ENCODE assay signal across 19 cellular contexts in the genomic region with DNA sequence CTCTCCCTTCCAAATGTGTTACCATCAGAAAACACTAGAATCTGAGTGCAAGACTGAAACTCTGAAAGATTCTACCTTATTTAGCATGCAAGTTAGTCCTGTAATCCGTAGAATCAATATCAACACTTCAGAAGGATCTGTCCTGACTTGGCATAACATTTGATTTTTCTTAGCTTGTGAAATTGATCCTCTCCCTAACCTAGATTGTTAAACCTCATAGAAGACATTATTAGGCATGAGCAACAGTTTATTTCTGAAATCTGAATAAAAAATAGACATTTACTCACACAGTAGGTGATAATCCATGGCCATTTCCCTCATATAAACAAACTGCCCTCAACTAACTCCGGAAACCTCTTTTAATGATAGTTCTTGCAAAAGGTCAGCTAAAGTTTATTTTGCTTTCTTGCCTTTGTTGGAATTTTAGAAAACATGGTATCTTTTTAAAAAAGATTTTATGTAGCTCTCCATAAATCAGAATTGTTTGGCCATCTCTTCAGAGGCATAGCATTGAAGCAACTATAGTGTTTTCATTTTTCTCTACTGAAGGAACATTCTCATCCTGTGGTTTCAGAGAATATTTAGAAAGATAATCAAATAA. TPM values are rescaled to one million over a fixed set of nuclear protein-coding genes. Genes with fewer than 3 reads are reported as not detected.
DNase-seq lines count a peak whose midpoint lies in the region; ATAC-seq and TF ChIP-seq lines count a peak whose summit lies in the region.
"Had no signal": no experiment of that assay in that cellular context is flagged by ENCODE, and none has a peak within 500 bp of the region (broad histone marks: within the 10 kb centered on the region; RNA-seq: fewer than 3 reads in every experiment).

No MANE protein-coding gene starts in this region.

- peaks cover 62% of the 10 kb centered on the region for H3K4me1 Mint-ChIP-seq in HFFc6 (ENCODE audit: low read depth)
- no peaks in the 10 kb centered on the region for H3K4me1 Mint-ChIP-seq in activated T-helper 1 cell treated with anti-CD3 and anti-CD28 coated beads, Interleukin-12 subunit alpha, Interleukin-12 subunit beta, Interleukin-2, Interleukin-4 antibody, amounts not matched to agents 30 ng/mL and 10 ng/mL and 1 ng/mL, durations not matched to agents 14 hours and 24 hours and 36 hours (ENCODE audit: low read depth)
- H3K4me1 Mint-ChIP-seq: natural killer cell had no signal

- H3K4me1 ChIP-seq in ACC112 (ENCODE audit: control insufficient read depth, insufficient read depth, low read length, unreplicated experiment) (peaks cover 49% of the 10 kb centered on the region), endocrine pancreas (ENCODE audit: control insufficient read depth, insufficient read depth, low read length) (peaks cover 7% of the 10 kb centered on the region), osteoblast (ENCODE audit: insufficient read depth, low read length) (peaks cover 60% of the 10 kb centered on the region), upper lobe of left lung (peaks cover 0 to 12% (median 2%) of the 10 kb centered on the region in 4 donors)

- WGBS in upper lobe of left lung, 2 donors: 51 to 57% methylated on average over 2 of the region's 2 CpGs

- DNase-seq in HFFc6: peak; percentile 9
- no peak for DNase-seq in osteoblast (ENCODE audit: insufficient read length, low spot score, missing footprints)
- DNase-seq in activated T-cell treated with anti-CD3 and anti-CD28 coated beads, Interleukin-2, amount 50 U/mL, for 48 hours: no peak
- no peak for DNase-seq in upper lobe of left lung
- no peak for DNase-seq in activated T-helper 1 cell treated with anti-CD3 and anti-CD28 coated beads, Interleukin-12 subunit alpha, Interleukin-12 subunit beta, Interleukin-2, Interleukin-4 antibody, amounts not matched to agents 30 ng/mL and 10 ng/mL and 1 ng/mL, durations not matched to agents 14 hours and 24 hours and 36 hours (ENCODE audit: low spot score)
- DNase-seq: activated gamma-delta T cell treated with Interleukin-2 at 50 U/mL for 16 hours; AML-193; DMS 273 treated with DMSO at 0.1 percent for 48 hours; endodermal cell; Karpas-422; natural killer cell; NCI-H1436 treated with DMSO at 0.1 percent for 48 hours; OCI-M1; stimulated activated CD4-positive, alpha-beta T cell treated with anti-CD3 and anti-CD28 coated beads, Interleukin-4, amount 100 ng/mL, for 4 hours; SW 1271; WERI-Rb-1 had no signal

- H2AFZ ChIP-seq in ACC112 (ENCODE audit: low read length, unreplicated experiment) (peak overlapping the region; percentile 75), osteoblast (ENCODE audit: low read length) (no peak overlapping the region)

- H3K9me3 Mint-ChIP-seq in HFFc6: no peaks in the 10 kb centered on the region
- no peaks in the 10 kb centered on the region for H3K9me3 Mint-ChIP-seq in activated T-helper 1 cell treated with anti-CD3 and anti-CD28 coated beads, Interleukin-12 subunit alpha, Interleukin-12 subunit beta, Interleukin-2, Interleukin-4 antibody, amounts not matched to agents 30 ng/mL and 10 ng/mL and 1 ng/mL, durations not matched to agents 14 hours and 24 hours and 36 hours

- H3K4me3 ChIP-seq in ACC112 (ENCODE audit: low read depth, low read length) (peak overlapping the region; percentile 65), endocrine pancreas (ENCODE audit: control insufficient read depth, insufficient read depth, low read length) (peak overlapping the region; percentile 83), osteoblast (ENCODE audit: insufficient read depth, low read length) (peak overlapping the region; percentile 46), upper lobe of left lung (no peak overlapping the region)

- peak overlapping the region; percentile 66; the same call in 1 of the 2 replicates for H3K4me3 Mint-ChIP-seq in HFFc6
- no peak overlapping the region for H3K4me3 Mint-ChIP-seq in activated T-helper 1 cell treated with anti-CD3 and anti-CD28 coated beads, Interleukin-12 subunit alpha, Interleukin-12 subunit beta, Interleukin-2, Interleukin-4 antibody, amounts not matched to agents 30 ng/mL and 10 ng/mL and 1 ng/mL, durations not matched to agents 14 hours and 24 hours and 36 hours
- H3K4me3 Mint-ChIP-seq: endodermal cell, natural killer cell had no signal

- H3K27ac Mint-ChIP-seq in HFFc6: peak overlapping the region; percentile 23
- no peak overlapping the region for H3K27ac Mint-ChIP-seq in activated T-helper 1 cell treated with anti-CD3 and anti-CD28 coated beads, Interleukin-12 subunit alpha, Interleukin-12 subunit beta, Interleukin-2, Interleukin-4 antibody, amounts not matched to agents 30 ng/mL and 10 ng/mL and 1 ng/mL, durations not matched to agents 14 hours and 24 hours and 36 hours
- H3K27ac Mint-ChIP-seq: endodermal cell, natural killer cell had no signal

- no peak for TF ChIP-seq EP300 in upper lobe of left lung (IDR thresholded peaks at IDR 0.05)

- no peak overlapping the region for H3K9ac ChIP-seq in endocrine pancreas (ENCODE audit: control insufficient read depth, insufficient read depth, low read length)

- H3K36me3 Mint-ChIP-seq in HFFc6 (ENCODE audit: low read depth): no peaks in the 10 kb centered on the region
- H3K36me3 Mint-ChIP-seq in activated T-helper 1 cell treated with anti-CD3 and anti-CD28 coated beads, Interleukin-12 subunit alpha, Interleukin-12 subunit beta, Interleukin-2, Interleukin-4 antibody, amounts not matched to agents 30 ng/mL and 10 ng/mL and 1 ng/mL, durations not matched to agents 14 hours and 24 hours and 36 hours (ENCODE audit: low read depth): no peaks in the 10 kb centered on the region
- H3K36me3 Mint-ChIP-seq: natural killer cell had no signal

- H3K27me3 ChIP-seq in ACC112 (ENCODE audit: insufficient read depth, low read length): no peaks in the 10 kb centered on the region
- no peaks in the 10 kb centered on the region for H3K27me3 ChIP-seq in endocrine pancreas (ENCODE audit: control insufficient read depth, insufficient read depth, low read length)
- H3K27me3 ChIP-seq in osteoblast (ENCODE audit: insufficient read depth, low read length): no peaks in the 10 kb centered on the region
- H3K27me3 ChIP-seq in upper lobe of left lung: no peaks in the 10 kb centered on the region

- H3K4me2 ChIP-seq in osteoblast (ENCODE audit: insufficient read depth, low read length): peak overlapping the region; percentile 76

- no peak for TF ChIP-seq POLR2A in upper lobe of left lung (IDR thresholded peaks at IDR 0.05)

- H3K36me3 ChIP-seq in ACC112 (ENCODE audit: insufficient read depth, low read length) (no peaks in the 10 kb centered on the region), endocrine pancreas (ENCODE audit: control insufficient read depth, insufficient read depth, low read length) (no peaks in the 10 kb centered on the region), osteoblast (ENCODE audit: insufficient read depth, low read length) (no peaks in the 10 kb centered on the region), upper lobe of left lung (no peaks in the 10 kb centered on the region)
- H3K36me3 ChIP-seq: WERI-Rb-1 had no signal

- no peak for TF ChIP-seq CTCF in HFFc6 (IDR thresholded peaks at IDR 0.05)
- no peak for TF ChIP-seq CTCF in osteoblast (IDR thresholded peaks at IDR 0.05; ENCODE audit: extremely low read depth, low read depth, low read length)
- TF ChIP-seq CTCF in upper lobe of left lung (IDR thresholded peaks at IDR 0.05): no peak

- intact Hi-C loops in activated T-helper 1 cell treated with anti-CD3 and anti-CD28 coated beads, Interleukin-12 subunit alpha, Interleukin-12 subunit beta, Interleukin-2, Interleukin-4 antibody, amounts not matched to agents 30 ng/mL and 10 ng/mL and 1 ng/mL, durations not matched to agents 14 hours and 24 hours and 36 hours (cut with micrococcal nuclease): no loop called here

- peak overlapping the region; percentile 92 for H3K27ac ChIP-seq in ACC112 (ENCODE audit: low read depth, low read length)
- H3K27ac ChIP-seq in osteoblast (ENCODE audit: low read depth, low read length): peak overlapping the region; percentile 97
- H3K27ac ChIP-seq in upper lobe of left lung: no peak overlapping the region
- H3K27ac ChIP-seq: WERI-Rb-1 had no signal

- no peaks in the 10 kb centered on the region for H3K27me3 Mint-ChIP-seq in HFFc6 (ENCODE audit: insufficient read depth)
- H3K27me3 Mint-ChIP-seq in activated T-helper 1 cell treated with anti-CD3 and anti-CD28 coated beads, Interleukin-12 subunit alpha, Interleukin-12 subunit beta, Interleukin-2, Interleukin-4 antibody, amounts not matched to agents 30 ng/mL and 10 ng/mL and 1 ng/mL, durations not matched to agents 14 hours and 24 hours and 36 hours (ENCODE audit: insufficient read depth): peaks cover 18% of the 10 kb centered on the region

- H3K9me3 ChIP-seq in endocrine pancreas (ENCODE audit: control insufficient read depth, low read length) (no peaks in the 10 kb centered on the region), osteoblast (ENCODE audit: low read depth, low read length) (no peaks in the 10 kb centered on the region), upper lobe of left lung (no peaks in the 10 kb centered on the region)

- no peaks in the 10 kb centered on the region for H4K20me1 ChIP-seq in osteoblast (ENCODE audit: insufficient read depth, low read length)

- H3K79me2 ChIP-seq in ACC112 (ENCODE audit: control insufficient read depth, insufficient read depth, low read length, unreplicated experiment): no peaks in the 10 kb centered on the region
- H3K79me2 ChIP-seq in osteoblast (ENCODE audit: insufficient read depth, low read length): no peaks in the 10 kb centered on the region

- no peak for ATAC-seq in HG03460 (IDR thresholded peaks at IDR 0.05; ENCODE audit: unreplicated experiment)
- ATAC-seq in upper lobe of left lung (ENCODE audit: low FRiP score in 2 of 2): no peak
- ATAC-seq: natural killer cell had no signal

RNA-seq across cellular contexts. Expression of a gene that starts 38.6 kb away (rescaled TPM):
- 100 to 1,000 TPM; 152 to 240 (median 171) TPM for total RNA-seq in HFFc6 (2021; fragmentation: NEBNext Ultra II Directional; extraction: Animal tissue kit (Norgen Biotek cat#: 25700))
- total RNA-seq in osteoblast: 242 and 312 TPM in 2 replicates
- total RNA-seq in upper lobe of left lung: 100 to 1,000 TPM in 1 of 6 donors, 10 to 100 TPM in 5; 24.1 to 105 (median 73.0) TPM
- total RNA-seq in activated T-helper 1 cell treated with anti-CD3 and anti-CD28 coated beads, Interleukin-12 subunit alpha, Interleukin-12 subunit beta, Interleukin-2, Interleukin-4 antibody, amounts not matched to agents 30 ng/mL and 10 ng/mL and 1 ng/mL, durations not matched to agents 14 hours and 24 hours and 36 hours: 17.8 and 20.6 TPM in 2 replicates

Comparison
In these comparisons a context has a peak if more than half of its experiments do, and no peak if none do; other contexts are left out.
1. H3K27ac ChIP-seq: peak in ACC112 (single experiment) and osteoblast (single experiment); none in upper lobe of left lung (0 of 4).
2. H3K4me3 ChIP-seq: peak in ACC112 (single experiment), endocrine pancreas (single experiment) and osteoblast (single experiment); none in upper lobe of left lung (0 of 4).